ENCODE assay signal across 1 cellular context in genomic region chr6:56689663-56690062, GRCh38.
TF ChIP-seq lines count a peak whose summit lies in the region.

No MANE protein-coding gene starts in this region.

TF ChIP-seq in IMR-90, 13 proteins besides CTCF, POLR2A, EP300 and RAD21 (continued from another document):
- TF ChIP-seq USF2 (IDR thresholded peaks at IDR 0.05; ENCODE audit: low read depth, low read length) (no peak), BHLHE40 (IDR thresholded peaks at IDR 0.05; ENCODE audit: low read depth, low read length) (no peak), RCOR1 (IDR thresholded peaks at IDR 0.05; ENCODE audit: insufficient replicate concordance, low read length) (no peak), SMC3 (IDR thresholded peaks at IDR 0.05; ENCODE audit: low read depth, low read length) (no peak), MAZ (IDR thresholded peaks at IDR 0.05; ENCODE audit: borderline replicate concordance, low read depth, low read length) (no peak), MAFK (IDR thresholded peaks at IDR 0.05; ENCODE audit: low read depth, low read length) (no peak), MXI1 (IDR thresholded peaks at IDR 0.05; ENCODE audit: borderline replicate concordance, low read depth, low read length) (no peak)
TF ChIP-seq in IMR-90: peak in this region for 0.
